33 cellular contexts compared by ENCODE assay signal in genomic region chr6:156508126-156508525, GRCh38.
"Had no signal": no experiment of that assay in that cellular context is flagged by ENCODE, and none has a peak within 500 bp of the region (broad histone marks: within the 10 kb centered on the region; RNA-seq: fewer than 3 reads in every experiment).

No MANE protein-coding gene starts in this region.

- H3K4me1 Mint-ChIP-seq: activated naive CD4-positive, alpha-beta T cell treated with anti-CD3 and anti-CD28 coated beads, Interleukin-2, amount 10 ng/mL, durations not matched to agents 7 days and 5 days had no signal

- H3K36me3 Mint-ChIP-seq: activated CD4-positive, alpha-beta memory T cell treated with anti-CD3 and anti-CD28 coated beads for 36 hours; activated CD8-positive, alpha-beta memory T cell treated with anti-CD3 and anti-CD28 coated beads, Interleukin-2, amount 10 ng/mL, durations not matched to agents 7 days and 5 days; activated naive CD4-positive, alpha-beta T cell treated with anti-CD3 and anti-CD28 coated beads, Interleukin-2, amount 10 ng/mL, durations not matched to agents 7 days and 5 days; activated naive CD8-positive, alpha-beta T cell; T-cell had no signal

- H3K4me3 Mint-ChIP-seq: activated B cell treated with CpG ODN at 0.5 μM for 24 hours; activated CD4-positive, alpha-beta memory T cell treated with anti-CD3 and anti-CD28 coated beads for 36 hours; activated CD8-positive, alpha-beta memory T cell treated with anti-CD3 and anti-CD28 coated beads, Interleukin-2, amount 10 ng/mL, durations not matched to agents 7 days and 5 days; activated naive CD4-positive, alpha-beta T cell treated with anti-CD3 and anti-CD28 coated beads, Interleukin-2, amount 10 ng/mL, durations not matched to agents 7 days and 5 days; activated naive CD8-positive, alpha-beta T cell; activated naive CD8-positive, alpha-beta T cell treated with anti-CD3 and anti-CD28 coated beads, Interleukin-2, amount 50 U/mL, for 24 hours; T-cell; T-helper 17 cell had no signal

- H3K9me3 ChIP-seq: MG63 had no signal

- H3K36me3 ChIP-seq: brain microvascular endothelial cell, MG63 had no signal

- H3K27ac ChIP-seq: brain microvascular endothelial cell, PC-9, RWPE1, VCaP had no signal

- H3K9me3 Mint-ChIP-seq: activated B cell treated with CpG ODN at 0.5 μM for 24 hours; activated CD4-positive, alpha-beta memory T cell treated with anti-CD3 and anti-CD28 coated beads for 36 hours; activated naive CD4-positive, alpha-beta T cell treated with anti-CD3 and anti-CD28 coated beads, Interleukin-2, amount 10 ng/mL, durations not matched to agents 7 days and 5 days; activated naive CD8-positive, alpha-beta T cell treated with anti-CD3 and anti-CD28 coated beads, Interleukin-2, amount 50 U/mL, for 24 hours; T-cell had no signal

- H3K27ac Mint-ChIP-seq: activated B cell treated with CpG ODN at 0.5 μM for 24 hours; activated CD4-positive, alpha-beta memory T cell treated with anti-CD3 and anti-CD28 coated beads for 36 hours; activated CD8-positive, alpha-beta memory T cell treated with anti-CD3 and anti-CD28 coated beads, Interleukin-2, amount 10 ng/mL, durations not matched to agents 7 days and 5 days; activated naive CD4-positive, alpha-beta T cell treated with anti-CD3 and anti-CD28 coated beads, Interleukin-2, amount 10 ng/mL, durations not matched to agents 7 days and 5 days; activated naive CD8-positive, alpha-beta T cell; activated naive CD8-positive, alpha-beta T cell treated with anti-CD3 and anti-CD28 coated beads, Interleukin-2, amount 50 U/mL, for 24 hours; T-cell; T-helper 17 cell had no signal

- H3K4me3 ChIP-seq: MG63, PC-9 had no signal

- ATAC-seq: activated CD8-positive, alpha-beta memory T cell treated with anti-CD3 and anti-CD28 coated beads, Interleukin-2, amount 10 ng/mL, durations not matched to agents 7 days and 5 days; activated naive CD8-positive, alpha-beta T cell treated with anti-CD3 and anti-CD28 coated beads, Interleukin-2, amount 50 U/mL, for 24 hours; Right ventricle myocardium inferior; SK-N-SH treated with all-trans-retinoic acid at 6 μM for 48 hours; T-helper 17 cell had no signal

- FAIRE-seq: RCC 7860 had no signal

- DNase-seq: activated B cell treated with CpG ODN at 0.5 μM for 24 hours; activated CD4-positive, alpha-beta memory T cell treated with anti-CD3 and anti-CD28 coated beads for 36 hours; activated CD4-positive, alpha-beta T cell treated with anti-CD3 and anti-CD28 coated beads for 4 hours; activated CD4-positive, alpha-beta T cell treated with anti-CD3 and anti-CD28 coated beads, Interleukin-2, amount 50 U/mL, for 1 hour; activated CD4-positive, CD25-positive, alpha-beta regulatory T cell treated with anti-CD3 and anti-CD28 coated beads, Interleukin-2, amount 50 U/mL, for 72 hours; activated CD8-positive, alpha-beta memory T cell treated with anti-CD3 and anti-CD28 coated beads for 24 hours; activated CD8-positive, alpha-beta memory T cell treated with anti-CD3 and anti-CD28 coated beads, Interleukin-2, amount 10 ng/mL, durations not matched to agents 7 days and 5 days; activated CD8-positive, alpha-beta memory T cell treated with anti-CD3 and anti-CD28 coated beads, Interleukin-2, amount 50 U/mL, for 48 hours; activated effector memory CD4-positive, alpha-beta T cell treated with Interleukin-2 at 50 U/mL for 16 hours; activated naive CD4-positive, alpha-beta T cell treated with anti-CD3 and anti-CD28 coated beads, Interleukin-2, amount 10 ng/mL, durations not matched to agents 7 days and 5 days; activated naive CD8-positive, alpha-beta T cell treated with anti-CD3 and anti-CD28 coated beads, Interleukin-2, amount 50 U/mL, for 24 hours; activated T-cell treated with anti-CD3 and anti-CD28 coated beads, Interleukin-2, amount 50 U/mL, for 48 hours; aorta; brain microvascular endothelial cell; MG63; NCI-H1092; NCI-H1436 treated with DMSO at 0.1 percent for 48 hours; NCI-H1694 treated with DMSO at 0.1 percent for 48 hours; NCI-H2029; NCI-H2107; NCI-H345; NCI-H524 treated with DMSO at 0.1 percent for 48 hours; NK-92 treated with Interleukin-12 subunit alpha and Interleukin-12 subunit beta, amount 100 ng/mL, for 24 hours; PC-9; SIG-M5; T-cell; T-helper 17 cell had no signal
